Comparison of ENCODE assay signal across 1 cellular context in genomic region chr11:125941606-125942275, GRCh38.
TF ChIP-seq lines count a peak whose summit lies in the region.

No MANE protein-coding gene starts in this region.

TF ChIP-seq in HepG2, 621 proteins besides CTCF, POLR2A, EP300 and RAD21 (continued from another document):
- TF ChIP-seq HOMEZ (CRISPR knock-in tag; IDR thresholded peaks at IDR 0.05; ENCODE audit: low read depth) (no peak), SOX13 (IDR thresholded peaks at IDR 0.05) (no peak), SOX13 (CRISPR knock-in tag; conservative IDR thresholded peaks at IDR 0.05 in 1 of 2, IDR thresholded peaks at IDR 0.05 in 1 of 2) (0 out of 4 replicates have a peak, but pooled peaks of 1 of the 2 experiments have one; percentile 11), ZSCAN12 (CRISPR knock-in tag; IDR thresholded peaks at IDR 0.05) (no peak), RAD51 (IDR thresholded peaks at IDR 0.05; ENCODE audit: borderline replicate concordance) (no peak)
TF ChIP-seq in HepG2: peak in this region for 49.
